ENCODE assay signal across 8 cellular contexts in the genomic region with DNA sequence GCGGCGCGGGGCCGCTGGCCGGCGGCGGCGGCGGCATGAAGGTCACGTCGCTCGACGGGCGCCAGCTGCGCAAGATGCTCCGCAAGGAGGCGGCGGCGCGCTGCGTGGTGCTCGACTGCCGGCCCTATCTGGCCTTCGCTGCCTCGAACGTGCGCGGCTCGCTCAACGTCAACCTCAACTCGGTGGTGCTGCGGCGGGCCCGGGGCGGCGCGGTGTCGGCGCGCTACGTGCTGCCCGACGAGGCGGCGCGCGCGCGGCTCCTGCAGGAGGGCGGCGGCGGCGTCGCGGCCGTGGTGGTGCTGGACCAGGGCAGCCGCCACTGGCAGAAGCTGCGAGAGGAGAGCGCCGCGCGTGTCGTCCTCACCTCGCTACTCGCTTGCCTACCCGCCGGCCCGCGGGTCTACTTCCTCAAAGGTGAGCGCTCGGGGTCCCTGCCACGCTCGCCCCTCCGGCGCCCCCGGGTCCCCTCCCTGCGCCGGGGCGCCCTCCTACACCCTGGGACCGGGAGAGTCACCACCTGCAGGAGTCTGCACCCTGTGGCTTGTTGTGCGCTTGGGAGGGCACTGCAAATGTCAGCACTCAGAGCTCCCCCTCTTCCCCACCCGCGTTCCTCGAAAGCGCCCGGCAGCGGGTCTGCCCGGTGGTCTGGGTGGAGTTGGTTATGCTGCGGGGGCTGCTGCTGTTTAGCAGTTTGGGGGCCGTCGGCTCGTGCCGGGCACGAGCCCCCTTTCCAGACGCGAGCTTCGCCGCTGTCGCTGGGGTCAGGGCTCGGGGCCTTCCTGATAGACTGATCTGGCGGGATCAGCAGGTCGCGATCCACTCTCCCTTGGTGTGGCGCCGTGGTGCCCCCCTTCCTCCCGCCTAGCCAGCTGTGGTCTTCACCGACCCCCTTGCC. TPM values are rescaled to one million over a fixed set of nuclear protein-coding genes. Genes with fewer than 3 reads are reported as not detected.
DNase-seq lines count a peak whose midpoint lies in the region; ATAC-seq and TF ChIP-seq lines count a peak whose summit lies in the region.

No MANE protein-coding gene starts in this region.

- H4K8ac ChIP-seq in trophoblast cell (ENCODE audit: low read depth, low read length), result peak overlapping the region; percentile 46

- H4K20me1 ChIP-seq in OCI-LY3 (ENCODE audit: insufficient read depth, low read length), result peaks cover 35% of the 10 kb centered on the region

- H3K79me1 ChIP-seq in trophoblast cell (ENCODE audit: low read length), result peaks cover 33% of the 10 kb centered on the region

- H3K27me3 ChIP-seq in OCI-LY3 (ENCODE audit: low read depth, low read length) (peaks cover 23% of the 10 kb centered on the region; the same call in 1 of the 2 replicates), trophoblast cell (ENCODE audit: insufficient read depth, low read length) (no peaks in the 10 kb centered on the region)

- H2BK120ac ChIP-seq in trophoblast cell (ENCODE audit: insufficient read depth, low read length, poor library complexity), result peak overlapping the region; percentile 24

- no peaks in the 10 kb centered on the region for H3K9me3 ChIP-seq in OCI-LY3 (ENCODE audit: insufficient read depth, low read length)
- no peaks in the 10 kb centered on the region for H3K9me3 ChIP-seq in trophoblast cell (ENCODE audit: insufficient read depth, low read depth, low read length)

- H3K23ac ChIP-seq in trophoblast cell (ENCODE audit: low read length), result no peak overlapping the region

- no peak overlapping the region for H3K27ac ChIP-seq in OCI-LY3 (ENCODE audit: low read length)
- H3K27ac ChIP-seq in trophoblast cell (ENCODE audit: low read depth, low read length), result peak overlapping the region; percentile 18

- ATAC-seq in HG02938 (IDR thresholded peaks at IDR 0.05; ENCODE audit: unreplicated experiment), result peak; percentile 10

- H3K4me1 ChIP-seq in OCI-LY3 (ENCODE audit: low read length) (peaks cover 53% of the 10 kb centered on the region), trophoblast cell (ENCODE audit: control insufficient read depth in 1 of 2, insufficient read depth in 2 of 2, low read length in 2 of 2) (peaks cover 25 to 43% of the 10 kb centered on the region in 2 experiments)

- no peak overlapping the region for H4K12ac ChIP-seq in trophoblast cell (ENCODE audit: low read depth, low read length)

- H4K91ac ChIP-seq in trophoblast cell (ENCODE audit: low read depth, low read length), result peak overlapping the region; percentile 50

- no peak for TF ChIP-seq CTCF in OCI-LY3 (IDR thresholded peaks at IDR 0.05; ENCODE audit: low read depth, low read length)

- H3K18ac ChIP-seq in trophoblast cell (ENCODE audit: low read length), result peak overlapping the region; percentile 53

- H3K4me3 ChIP-seq in OCI-LY3 (ENCODE audit: low read length) (peak overlapping the region; percentile 97), trophoblast cell (ENCODE audit: low read depth, low read length) (peak overlapping the region; percentile 77)

- peak overlapping the region; percentile 77 for H3K14ac ChIP-seq in trophoblast cell (ENCODE audit: low read length)

- peaks cover 42% of the 10 kb centered on the region for H3K79me2 ChIP-seq in OCI-LY3 (ENCODE audit: low read length)
- H3K79me2 ChIP-seq in trophoblast cell (ENCODE audit: control insufficient read depth, insufficient read depth, low read length, poor library complexity), result peaks cover 26% of the 10 kb centered on the region

- peak overlapping the region; percentile 42 for H2BK5ac ChIP-seq in trophoblast cell (ENCODE audit: low read depth, low read length, poor library complexity)

- DNase-seq in NCI-H510A (lab: John Stamatoyannopoulos, UW) (peak; percentile 1), NCI-H510A treated with DMSO at 0.1 percent for 48 hours (lab: John Stamatoyannopoulos, UW) (no peak), germinal center (ENCODE audit: low spot score) (peak; percentile 33), trophoblast cell (peak; percentile 42 to 62), midbrain (lab: John Stamatoyannopoulos, UW) (no peak)
- DNase-seq in activated effector memory CD4-positive, alpha-beta T cell treated with Interleukin-2 at 50 U/mL for 16 hours, result peak; percentile 53

- no peak overlapping the region for H2AK5ac ChIP-seq in trophoblast cell (ENCODE audit: low read length)

- H3K4ac ChIP-seq in trophoblast cell (ENCODE audit: low read depth, low read length), result peak overlapping the region; percentile 87

- H3K4me2 ChIP-seq in OCI-LY3 (ENCODE audit: low read length), result peak overlapping the region; percentile 97
- peak overlapping the region; percentile 87 for H3K4me2 ChIP-seq in trophoblast cell (ENCODE audit: low read length)

- no peak overlapping the region for H2BK12ac ChIP-seq in trophoblast cell (ENCODE audit: low read length)

- WGBS in trophoblast cell (ENCODE audit: extremely low coverage, insufficient coverage, insufficient read length), result no CpG with 5 or more reads among the region's 107 CpGs

- H3K9ac ChIP-seq in OCI-LY3 (ENCODE audit: low read length) (peak overlapping the region; percentile 60), trophoblast cell (ENCODE audit: low read length) (peak overlapping the region; percentile 80)

- H2AFZ ChIP-seq in OCI-LY3 (ENCODE audit: low read depth, low read length), result no peak overlapping the region
- H2AFZ ChIP-seq in trophoblast cell (ENCODE audit: insufficient read depth, low read length, poor library complexity), result peak overlapping the region; percentile 50

- peaks cover 2% of the 10 kb centered on the region for H3K36me3 ChIP-seq in OCI-LY3 (replicated peaks; ENCODE audit: low read depth, low read length)
- peaks cover 3 to 4% of the 10 kb centered on the region in 2 experiments for H3K36me3 ChIP-seq in trophoblast cell (ENCODE audit: control insufficient read depth in 1 of 2, insufficient read depth in 2 of 2, low read length in 2 of 2)

RNA-seq across cellular contexts. Expression of a gene that starts 0.6 kb away (rescaled TPM):
- 157 and 165 TPM in 2 replicates for polyA plus RNA-seq in trophoblast cell (2013)

Comparison
In these comparisons a context has a peak if more than half of its experiments do, and no peak if none do; other contexts are left out.
1. DNase-seq: peak in NCI-H510A (single experiment), activated effector memory CD4-positive, alpha-beta T cell treated with Interleukin-2 at 50 U/mL for 16 hours (single experiment), germinal center (single experiment) and trophoblast cell (2 of 2); none in NCI-H510A treated with DMSO at 0.1 percent for 48 hours (single experiment) and midbrain (single experiment).